Comparison of ENCODE assay signal across 27 cellular contexts in genomic region chr6:106053484-106053883, GRCh38.
"Had no signal": no experiment of that assay in that cellular context is flagged by ENCODE, and none has a peak within 500 bp of the region (broad histone marks: within the 10 kb centered on the region; RNA-seq: fewer than 3 reads in every experiment).

No MANE protein-coding gene starts in this region.

- H3K4me3 ChIP-seq: gastroesophageal sphincter, heart left ventricle, mucosa of descending colon, right atrium auricular region, testis, tibial artery had no signal

- H3K27me3 ChIP-seq: foreskin keratinocyte, gastroesophageal sphincter, right atrium auricular region, testis had no signal

- H3K79me2 ChIP-seq: parathyroid adenoma had no signal

- ATAC-seq: esophagus mucosa; foreskin keratinocyte; gastroesophageal sphincter; heart left ventricle; left colon; left ventricle myocardium superior; mucosa of descending colon; natural killer cell treated with Interleukin-12 subunit alpha and Interleukin-12 subunit beta and Interleukin-15 and Interleukin-18, amount 100 ng/mL, for 72 hours; sciatic nerve had no signal

- H3K4me1 ChIP-seq: gastroesophageal sphincter, parathyroid adenoma, right atrium auricular region, testis, tibial artery had no signal

- H3K9ac ChIP-seq: parathyroid adenoma had no signal

- H3K36me3 ChIP-seq: gastroesophageal sphincter, heart left ventricle, right atrium auricular region, tibial artery had no signal

- H3K27ac ChIP-seq: epithelial cell of prostate, foreskin keratinocyte, gastroesophageal sphincter, heart left ventricle, parathyroid adenoma, right atrium auricular region, testis, tibial artery had no signal

- H3K4me2 ChIP-seq: smooth muscle cell had no signal

- DNase-seq: cortex of kidney; foreskin keratinocyte; heart left ventricle; hippocampal formation; islet precursor cell; kidney glomerular epithelial cell; left colon; left ventricle myocardium superior; mesenchymal stem cell; mucosa of descending colon; naive B cell; stimulated activated CD4-positive, alpha-beta T cell treated with anti-CD3 and anti-CD28 coated beads, Interleukin-12 subunit alpha, Interleukin-12 subunit beta, amount 100 ng/mL, for 4 hours; stimulated activated CD4-positive, alpha-beta T cell treated with anti-CD3 and anti-CD28 coated beads, Interleukin-1b, Interleukin-23, amount 100 ng/mL, for 48 hours; stimulated activated CD4-positive, alpha-beta T cell treated with anti-CD3 and anti-CD28 coated beads, Interleukin-4, amount 100 ng/mL, for 1 hour; stimulated activated CD8-positive, alpha-beta memory T cell treated with anti-CD3 and anti-CD28 coated beads, Interleukin-4, amount 100 ng/mL, for 48 hours; stimulated activated naive CD4-positive, alpha-beta T cell treated with Interleukin-2 at 50 U/mL for 16 hours; substantia nigra; testis; tibial artery had no signal

- H3K9me3 ChIP-seq: gastroesophageal sphincter, heart left ventricle, mucosa of descending colon, right atrium auricular region, testis, tibial artery had no signal

- H2AFZ ChIP-seq: parathyroid adenoma had no signal
